ENCODE assay signal across 15 cellular contexts in the genomic region with DNA sequence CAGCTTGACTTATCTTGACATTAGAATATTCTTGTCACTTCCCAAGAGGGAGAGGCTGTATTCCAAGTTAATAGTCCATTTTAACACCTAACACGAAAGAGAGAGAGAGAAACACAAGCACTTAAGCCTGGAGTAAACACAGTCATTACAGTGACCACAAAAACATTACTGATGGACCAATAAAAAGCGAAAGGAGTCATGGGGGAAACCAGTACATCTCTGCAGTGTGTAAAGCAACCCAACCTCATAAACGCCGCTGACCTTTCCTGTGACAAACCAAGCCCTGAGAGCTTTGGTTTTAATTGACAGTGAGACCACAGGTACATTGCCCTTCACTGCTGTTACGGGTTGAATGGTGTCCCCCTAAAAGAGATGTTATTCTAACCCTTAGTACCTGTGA.
DNase-seq lines count a peak whose midpoint lies in the region; ATAC-seq and TF ChIP-seq lines count a peak whose summit lies in the region.
"Had no signal": no experiment of that assay in that cellular context is flagged by ENCODE, and none has a peak within 500 bp of the region (broad histone marks: within the 10 kb centered on the region; RNA-seq: fewer than 3 reads in every experiment).

No MANE protein-coding gene starts in this region.

- H3K4me2 ChIP-seq in GM23248 (ENCODE audit: unreplicated experiment), result no peak overlapping the region

- peaks cover 11% of the 10 kb centered on the region for H3K36me3 Mint-ChIP-seq in activated CD8-positive, alpha-beta memory T cell treated with anti-CD3 and anti-CD28 coated beads, Interleukin-2, amount 10 ng/mL, durations not matched to agents 7 days and 5 days
- H3K36me3 Mint-ChIP-seq in activated T-helper 17 cell treated with anti-CD3 and anti-CD28 coated beads, Interleukin-2, amount 50 U/mL, for 72 hours (ENCODE audit: low read depth), result no peaks in the 10 kb centered on the region
- no peaks in the 10 kb centered on the region for H3K36me3 Mint-ChIP-seq in natural killer cell treated with Interleukin-12 subunit alpha and Interleukin-12 subunit beta and Interleukin-15 and Interleukin-18, amount 100 ng/mL, for 72 hours
- H3K36me3 Mint-ChIP-seq: CD4-positive, CD25-positive, alpha-beta regulatory T cell had no signal

- peak overlapping the region; percentile 60 for H2AFZ ChIP-seq in GM23248

- H3K9ac ChIP-seq in GM23248, result no peak overlapping the region
- H3K9ac ChIP-seq: BLaER1 treated with 17β-estradiol and CSF1 and Interleukin-3, amounts not matched to agents 10 nM and 100 nM had no signal

- H3K9me3 Mint-ChIP-seq in activated CD8-positive, alpha-beta memory T cell treated with anti-CD3 and anti-CD28 coated beads, Interleukin-2, amount 10 ng/mL, durations not matched to agents 7 days and 5 days (ENCODE audit: low read depth), result no peaks in the 10 kb centered on the region
- no peaks in the 10 kb centered on the region for H3K9me3 Mint-ChIP-seq in activated T-helper 17 cell treated with anti-CD3 and anti-CD28 coated beads, Interleukin-2, amount 50 U/mL, for 72 hours
- H3K9me3 Mint-ChIP-seq in natural killer cell treated with Interleukin-12 subunit alpha and Interleukin-12 subunit beta and Interleukin-15 and Interleukin-18, amount 100 ng/mL, for 72 hours, result no peaks in the 10 kb centered on the region
- H3K9me3 Mint-ChIP-seq: CD4-positive, CD25-positive, alpha-beta regulatory T cell; HFFc6 had no signal

- H3K27ac ChIP-seq in GM23248, result no peak overlapping the region
- no peak overlapping the region for H3K27ac ChIP-seq in heart left ventricle
- H3K27ac ChIP-seq in adrenal gland, result no peak overlapping the region
- H3K27ac ChIP-seq: BLaER1 treated with 17β-estradiol and CSF1 and Interleukin-3, amounts not matched to agents 10 nM and 100 nM had no signal

- CTCF ChIA-PET in activated CD8-positive, alpha-beta memory T cell treated with anti-CD3 and anti-CD28 coated beads, Interleukin-2, amount 10 ng/mL, durations not matched to agents 7 days and 5 days (lab: Charles Lee), result interaction anchor here (1.2 kb wide), 1 partner anchor 89 kb away, joined by 3 read pairs; no protein-coding TSS in a partner anchor

- no peaks in the 10 kb centered on the region for H3K79me2 ChIP-seq in GM23248 (ENCODE audit: insufficient read depth)

- H3K4me3 Mint-ChIP-seq in activated CD8-positive, alpha-beta memory T cell treated with anti-CD3 and anti-CD28 coated beads, Interleukin-2, amount 10 ng/mL, durations not matched to agents 7 days and 5 days, result no peak overlapping the region
- no peak overlapping the region for H3K4me3 Mint-ChIP-seq in activated T-helper 17 cell treated with anti-CD3 and anti-CD28 coated beads, Interleukin-2, amount 50 U/mL, for 72 hours
- H3K4me3 Mint-ChIP-seq in natural killer cell treated with Interleukin-12 subunit alpha and Interleukin-12 subunit beta and Interleukin-15 and Interleukin-18, amount 100 ng/mL, for 72 hours, result peak overlapping the region; percentile 69
- H3K4me3 Mint-ChIP-seq: HFFc6 had no signal

- no peak for ATAC-seq in activated CD8-positive, alpha-beta memory T cell treated with anti-CD3 and anti-CD28 coated beads, Interleukin-2, amount 10 ng/mL, durations not matched to agents 7 days and 5 days
- ATAC-seq in activated T-helper 17 cell treated with anti-CD3 and anti-CD28 coated beads, Interleukin-2, amount 50 U/mL, for 72 hours (replicated peaks), result no peak
- ATAC-seq in natural killer cell treated with Interleukin-12 subunit alpha and Interleukin-12 subunit beta and Interleukin-15 and Interleukin-18, amount 100 ng/mL, for 72 hours, result peak; percentile 51 to 65
- no peak for ATAC-seq in heart left ventricle

- peaks cover 21% of the 10 kb centered on the region for H3K4me1 Mint-ChIP-seq in activated CD8-positive, alpha-beta memory T cell treated with anti-CD3 and anti-CD28 coated beads, Interleukin-2, amount 10 ng/mL, durations not matched to agents 7 days and 5 days
- peaks cover 7% of the 10 kb centered on the region for H3K4me1 Mint-ChIP-seq in activated T-helper 17 cell treated with anti-CD3 and anti-CD28 coated beads, Interleukin-2, amount 50 U/mL, for 72 hours
- H3K4me1 Mint-ChIP-seq in natural killer cell treated with Interleukin-12 subunit alpha and Interleukin-12 subunit beta and Interleukin-15 and Interleukin-18, amount 100 ng/mL, for 72 hours (ENCODE audit: low read depth in 2 of 2), result peaks cover 22 to 34% of the 10 kb centered on the region in 2 donors

- TF ChIP-seq POLR2A in heart left ventricle (IDR thresholded peaks at IDR 0.05) (no peak), adrenal gland (IDR thresholded peaks at IDR 0.05) (no peak)

- peak overlapping the region; percentile 10 for H3K27ac Mint-ChIP-seq in activated CD8-positive, alpha-beta memory T cell treated with anti-CD3 and anti-CD28 coated beads, Interleukin-2, amount 10 ng/mL, durations not matched to agents 7 days and 5 days
- H3K27ac Mint-ChIP-seq in activated T-helper 17 cell treated with anti-CD3 and anti-CD28 coated beads, Interleukin-2, amount 50 U/mL, for 72 hours, result peak overlapping the region; percentile 76
- peak overlapping the region; percentile 72 to 87 for H3K27ac Mint-ChIP-seq in natural killer cell treated with Interleukin-12 subunit alpha and Interleukin-12 subunit beta and Interleukin-15 and Interleukin-18, amount 100 ng/mL, for 72 hours
- H3K27ac Mint-ChIP-seq: HFFc6 had no signal

- H3K27me3 ChIP-seq in GM23248 (replicated peaks; ENCODE audit: insufficient read depth), result no peaks in the 10 kb centered on the region
- H3K27me3 ChIP-seq in heart left ventricle, result peaks cover 0 to 4% (median 0%) of the 10 kb centered on the region in 9 donors
- no peaks in the 10 kb centered on the region for H3K27me3 ChIP-seq in adrenal gland
- H3K27me3 ChIP-seq: BLaER1 treated with 17β-estradiol and CSF1 and Interleukin-3, amounts not matched to agents 10 nM and 100 nM had no signal

- TF ChIP-seq CTCF in heart left ventricle (IDR thresholded peaks at IDR 0.05) (no peak), adrenal gland (IDR thresholded peaks at IDR 0.05) (no peak)

- intact Hi-C loops in heart left ventricle (cut with DNase I) (loop anchor here in 4 of 10 donors (5.0 to 10.0 kb wide), 4 partner anchors 279 to 436 kb away; no protein-coding TSS in a partner anchor), adrenal gland (cut with DNase I) (no loop called here)

- H4K20me1 ChIP-seq in GM23248 (ENCODE audit: insufficient read depth), result no peaks in the 10 kb centered on the region
- H4K20me1 ChIP-seq: BLaER1 treated with 17β-estradiol and CSF1 and Interleukin-3, amounts not matched to agents 10 nM and 100 nM had no signal

- H3K4me1 ChIP-seq in GM23248 (ENCODE audit: insufficient read depth), result no peaks in the 10 kb centered on the region
- peaks cover 0 to 6% (median 0%) of the 10 kb centered on the region in 12 donors for H3K4me1 ChIP-seq in heart left ventricle
- peaks cover 0 to 3% of the 10 kb centered on the region in 2 donors for H3K4me1 ChIP-seq in adrenal gland (replicated peaks in 1 of 2)
- H3K4me1 ChIP-seq: HAP-1 had no signal

- no peak for DNase-seq in activated CD8-positive, alpha-beta memory T cell treated with anti-CD3 and anti-CD28 coated beads, Interleukin-2, amount 10 ng/mL, durations not matched to agents 7 days and 5 days
- no peak for DNase-seq in activated CD8-positive, alpha-beta memory T cell treated with anti-CD3 and anti-CD28 coated beads for 24 hours
- DNase-seq in GM23248 (no peak), heart left ventricle (no peak), adrenal gland (no peak), retina (no peak)
- no peak for DNase-seq in natural killer cell treated with Interleukin-12 subunit alpha and Interleukin-12 subunit beta and Interleukin-15 and Interleukin-18, amount 100 ng/mL, for 72 hours (ENCODE audit: low spot score)
- DNase-seq: DND-41, GDM1, GOT3, HFFc6 had no signal

- H3K4me3 ChIP-seq in GM23248 (no peak overlapping the region), heart left ventricle (no peak overlapping the region), adrenal gland (no peak overlapping the region)
- H3K4me3 ChIP-seq: BLaER1 treated with 17β-estradiol and CSF1 and Interleukin-3, amounts not matched to agents 10 nM and 100 nM; HAP-1 had no signal

- WGBS in GM23248 (ENCODE audit: low coverage in 1 of 2, low lambda C conversion rate in 2 of 2, missing lambda C conversion rate in 2 of 2), 2 experiments, result 63 to 65% methylated on average over 5 of the region's 5 CpGs
- WGBS in heart left ventricle, 4 donors, result 77 to 84% (median 81%) methylated on average over 5 of the region's 5 CpGs
- 87 to 92% (median 90%) methylated on average over 5 of the region's 5 CpGs for WGBS in adrenal gland, 4 donors

- no peaks in the 10 kb centered on the region for H3K9me3 ChIP-seq in GM23248 (ENCODE audit: low read depth)
- no peaks in the 10 kb centered on the region for H3K9me3 ChIP-seq in heart left ventricle
- no peaks in the 10 kb centered on the region for H3K9me3 ChIP-seq in adrenal gland (replicated peaks in 1 of 3)
- H3K9me3 ChIP-seq: HAP-1 had no signal

- H3K27me3 Mint-ChIP-seq in activated CD8-positive, alpha-beta memory T cell treated with anti-CD3 and anti-CD28 coated beads, Interleukin-2, amount 10 ng/mL, durations not matched to agents 7 days and 5 days, result no peaks in the 10 kb centered on the region
- no peaks in the 10 kb centered on the region for H3K27me3 Mint-ChIP-seq in activated T-helper 17 cell treated with anti-CD3 and anti-CD28 coated beads, Interleukin-2, amount 50 U/mL, for 72 hours
- H3K27me3 Mint-ChIP-seq in natural killer cell treated with Interleukin-12 subunit alpha and Interleukin-12 subunit beta and Interleukin-15 and Interleukin-18, amount 100 ng/mL, for 72 hours, result no peaks in the 10 kb centered on the region
- H3K27me3 Mint-ChIP-seq: CD4-positive, CD25-positive, alpha-beta regulatory T cell had no signal

- no peaks in the 10 kb centered on the region for H3K9me2 ChIP-seq in GM23248 (ENCODE audit: insufficient read depth)

- no peaks in the 10 kb centered on the region for H3F3A ChIP-seq in GM23248 (ENCODE audit: insufficient read depth)

- in situ Hi-C loops in GM23248 (cut with MboI), result loop anchor here (10.0 to 25.0 kb wide), 3 partner anchors 276 to 779 kb away; no protein-coding TSS in a partner anchor

- H3K36me3 ChIP-seq in GM23248 (ENCODE audit: low read depth) (no peaks in the 10 kb centered on the region), heart left ventricle (no peaks in the 10 kb centered on the region), adrenal gland (replicated peaks in 1 of 2) (no peaks in the 10 kb centered on the region)
- H3K36me3 ChIP-seq: HAP-1 had no signal

Comparison
In these comparisons a context has a peak if more than half of its experiments do, and no peak if none do; other contexts are left out.
1. ATAC-seq: peak in natural killer cell treated with Interleukin-12 subunit alpha and Interleukin-12 subunit beta and Interleukin-15 and Interleukin-18, amount 100 ng/mL, for 72 hours (2 of 2); none in activated CD8-positive, alpha-beta memory T cell treated with anti-CD3 and anti-CD28 coated beads, Interleukin-2, amount 10 ng/mL, durations not matched to agents 7 days and 5 days (single experiment), activated T-helper 17 cell treated with anti-CD3 and anti-CD28 coated beads, Interleukin-2, amount 50 U/mL, for 72 hours (single experiment) and heart left ventricle (0 of 4).
2. H3K27ac Mint-ChIP-seq: peak in every context shown above with its lines; median percentile 80 in natural killer cell treated with Interleukin-12 subunit alpha and Interleukin-12 subunit beta and Interleukin-15 and Interleukin-18, amount 100 ng/mL, for 72 hours; 76 in activated T-helper 17 cell treated with anti-CD3 and anti-CD28 coated beads, Interleukin-2, amount 50 U/mL, for 72 hours; 10 in activated CD8-positive, alpha-beta memory T cell treated with anti-CD3 and anti-CD28 coated beads, Interleukin-2, amount 10 ng/mL, durations not matched to agents 7 days and 5 days.